Comparison of ENCODE assay signal across 21 cellular contexts in genomic region chr13:27696731-27697130, GRCh38.
DNase-seq lines count a peak whose midpoint lies in the region; ATAC-seq and TF ChIP-seq lines count a peak whose summit lies in the region.
"Had no signal": no experiment of that assay in that cellular context is flagged by ENCODE, and none has a peak within 500 bp of the region (broad histone marks: within the 10 kb centered on the region; RNA-seq: fewer than 3 reads in every experiment).

No MANE protein-coding gene starts in this region.

- no peaks in the 10 kb centered on the region for H3K79me2 ChIP-seq in DOHH2 (ENCODE audit: control insufficient read depth, low read length)
- H3K79me2 ChIP-seq in Karpas-422 (ENCODE audit: low read length), result no peaks in the 10 kb centered on the region

- TF ChIP-seq CTCF in DOHH2 (IDR thresholded peaks at IDR 0.05; ENCODE audit: low read depth, low read length, poor library complexity, severe bottlenecking) (no peak), mucosa of descending colon (IDR thresholded peaks at IDR 0.05) (no peak), Calu3 (IDR thresholded peaks at IDR 0.05; ENCODE audit: unreplicated experiment) (no peak)

- H2AFZ ChIP-seq in Karpas-422 (ENCODE audit: low read length), result peak overlapping the region; percentile 23; the same call in 1 of the 2 replicates
- H2AFZ ChIP-seq: GM23338 had no signal

- H3K27me3 Mint-ChIP-seq in Calu3 (ENCODE audit: unreplicated experiment), result peaks cover 30% of the 10 kb centered on the region

- H3K9ac ChIP-seq in Karpas-422 (ENCODE audit: low read length), result peak overlapping the region; percentile 34

- no peaks in the 10 kb centered on the region for H3K36me3 Mint-ChIP-seq in Calu3 (ENCODE audit: insufficient read depth, unreplicated experiment)

- BruUV-seq in Calu3 (replicated peaks; lab: Mats Ljungman, UMichigan), result no TSS peak

- H3K9me3 Mint-ChIP-seq in Calu3 (ENCODE audit: low read depth, unreplicated experiment), result no peaks in the 10 kb centered on the region
- H3K9me3 Mint-ChIP-seq: HFFc6 had no signal

- H3K4me3 ChIP-seq in DOHH2 (ENCODE audit: low read length), result 0 out of 2 replicates have a peak overlapping the region, but pooled peaks have one; percentile 21
- peak overlapping the region; percentile 42 for H3K4me3 ChIP-seq in Karpas-422 (ENCODE audit: low read length)
- H3K4me3 ChIP-seq in mucosa of descending colon, result no peak overlapping the region
- H3K4me3 ChIP-seq: A549, GM12878, GM23338 had no signal

- no peak overlapping the region for H3K4me3 Mint-ChIP-seq in Calu3 (ENCODE audit: low read depth, unreplicated experiment)
- H3K4me3 Mint-ChIP-seq: CD4-positive, alpha-beta memory T cell; GM23338; H9; HFFc6 had no signal

- H3K9me3 ChIP-seq in DOHH2 (ENCODE audit: control insufficient read depth, insufficient read depth, low read length) (no peaks in the 10 kb centered on the region; the same call in 1 of the 2 replicates), Karpas-422 (ENCODE audit: low read length) (no peaks in the 10 kb centered on the region), mucosa of descending colon (peaks cover 5% of the 10 kb centered on the region)
- H3K9me3 ChIP-seq: A549 had no signal

- H3K4me2 ChIP-seq in DOHH2 (ENCODE audit: low read length) (peak overlapping the region; percentile 49), Karpas-422 (ENCODE audit: low read depth, low read length, poor library complexity, severe bottlenecking) (peak overlapping the region; percentile 54)
- H3K4me2 ChIP-seq: A549, GM23338 had no signal

- H3F3A ChIP-seq in DOHH2 (ENCODE audit: control insufficient read depth, insufficient read depth), result no peaks in the 10 kb centered on the region

- H3K27me3 ChIP-seq in DOHH2 (ENCODE audit: control insufficient read depth, low read length), result no peaks in the 10 kb centered on the region
- no peaks in the 10 kb centered on the region for H3K27me3 ChIP-seq in Karpas-422 (ENCODE audit: low read length)

- H3K27ac ChIP-seq in DOHH2 (ENCODE audit: low read depth, low read length) (peak overlapping the region; percentile 29), Karpas-422 (ENCODE audit: low read length) (peak overlapping the region; percentile 72)
- H3K27ac ChIP-seq: A549 had no signal

- H3K4me1 Mint-ChIP-seq in Calu3 (ENCODE audit: low read depth, unreplicated experiment), result no peaks in the 10 kb centered on the region
- H3K4me1 Mint-ChIP-seq: GM23338, H9 had no signal

- CTCF ChIA-PET in Calu3 (lab: Charles Lee), result no interaction called here

- intact Hi-C loops in mucosa of descending colon (cut with DNase I, micrococcal nuclease) (no loop called here), Calu3 (cut with micrococcal nuclease; ENCODE audit: unreplicated experiment) (no loop called here)

- H4K20me1 ChIP-seq in DOHH2 (ENCODE audit: control insufficient read depth, insufficient read depth, low read depth, low read length) (no peaks in the 10 kb centered on the region), Karpas-422 (ENCODE audit: insufficient read depth, low read depth, low read length) (no peaks in the 10 kb centered on the region)

- no peaks in the 10 kb centered on the region for H3K9me2 ChIP-seq in DOHH2 (replicated peaks; ENCODE audit: control insufficient read depth, low read length)
- H3K9me2 ChIP-seq in Karpas-422 (replicated peaks; ENCODE audit: insufficient read depth, low read length), result no peaks in the 10 kb centered on the region

- no peaks in the 10 kb centered on the region for H3K36me3 ChIP-seq in DOHH2 (ENCODE audit: control insufficient read depth, low read length)
- no peaks in the 10 kb centered on the region for H3K36me3 ChIP-seq in Karpas-422 (ENCODE audit: insufficient read depth, low read length)
- H3K36me3 ChIP-seq in mucosa of descending colon (ENCODE audit: low read depth), result no peaks in the 10 kb centered on the region

- ATAC-seq in GM18511 (IDR thresholded peaks at IDR 0.05; ENCODE audit: unreplicated experiment) (no peak), mucosa of descending colon (no peak)
- ATAC-seq: A549, GM12878, GM23338, HCT116 had no signal

- DNase-seq in Karpas-422, result peak; percentile 58
- DNase-seq in NCI-H69 (lab: John Stamatoyannopoulos, UW), result peak; percentile 76
- DNase-seq in germinal center (ENCODE audit: low spot score), result peak; percentile 14
- DNase-seq in mucosa of descending colon, result no peak
- DNase-seq in Calu3, result no peak
- DNase-seq: 8988T; C1 segment of cervical spinal cord; CD4-positive, alpha-beta memory T cell; COR-L47; DMS153; DND-41; EL; GDM1; H9; HFFc6 had no signal

- H3K27ac Mint-ChIP-seq in Calu3 (ENCODE audit: unreplicated experiment), result no peak overlapping the region
- H3K27ac Mint-ChIP-seq: CD4-positive, alpha-beta memory T cell; GM23338; H9; HFFc6 had no signal

- H3K4me1 ChIP-seq in DOHH2 (ENCODE audit: control insufficient read depth, low read length) (peaks cover 21% of the 10 kb centered on the region), Karpas-422 (ENCODE audit: low read length) (peaks cover 22% of the 10 kb centered on the region), mucosa of descending colon (ENCODE audit: low read depth) (no peaks in the 10 kb centered on the region)
- H3K4me1 ChIP-seq: A549 had no signal

Comparison
In these comparisons a context has a peak if more than half of its experiments do, and no peak if none do; other contexts are left out.
1. DNase-seq: peak in Karpas-422 (single experiment), NCI-H69 (single experiment) and germinal center (single experiment); none in mucosa of descending colon (0 of 3) and Calu3 (single experiment).